Comparison of ENCODE assay signal across 18 cellular contexts in the genomic region with DNA sequence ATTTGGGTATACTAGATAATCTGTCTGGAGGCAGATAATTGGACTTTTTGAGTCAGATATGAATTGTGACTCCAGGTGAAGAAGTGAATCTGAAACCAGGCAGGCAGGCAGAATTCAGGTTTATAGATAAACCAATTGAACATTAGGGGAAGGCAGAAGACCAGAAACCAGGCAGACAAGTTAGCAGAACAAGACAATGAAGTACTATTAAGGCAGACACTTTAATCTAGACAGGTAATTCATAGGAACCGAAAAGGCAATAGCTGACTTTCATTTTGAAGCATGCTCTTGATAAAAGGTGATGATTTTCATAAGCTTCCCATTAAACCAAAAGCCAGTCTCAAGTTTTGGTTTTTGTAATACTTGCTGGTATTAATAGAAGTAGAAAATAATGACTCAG. TPM values are rescaled to one million over a fixed set of nuclear protein-coding genes. Genes with fewer than 3 reads are reported as not detected.
"Had no signal": no experiment of that assay in that cellular context is flagged by ENCODE, and none has a peak within 500 bp of the region (broad histone marks: within the 10 kb centered on the region; RNA-seq: fewer than 3 reads in every experiment).

No MANE protein-coding gene starts in this region.

- H3K27ac Mint-ChIP-seq: effector memory CD8-positive, alpha-beta T cell; naive B cell; nephron; progenitor cell of endocrine pancreas; stimulated activated naive B cell treated with anti-CD40 and anti-IgM and Interleukin-4, amounts not matched to agents 10 μg/mL and 1 μg/mL and 100 μg/mL, for 72 hours had no signal

- DNase-seq: effector memory CD8-positive, alpha-beta T cell; gastrocnemius medialis; heart right ventricle; hypothalamus; kidney glomerular epithelial cell; mesendoderm; naive B cell; occipital lobe; pancreas; right cardiac atrium; stimulated activated CD4-positive, alpha-beta T cell treated with anti-CD3 and anti-CD28 coated beads, Interleukin-4, amount 100 ng/mL, for 1 hour; stimulated activated naive B cell treated with anti-CD40 and anti-IgM and Interleukin-4, amounts not matched to agents 10 μg/mL and 1 μg/mL and 100 μg/mL, for 72 hours; trophoblast cell had no signal

- H3K27me3 Mint-ChIP-seq: effector memory CD8-positive, alpha-beta T cell had no signal

- H3K4me1 Mint-ChIP-seq: naive B cell; nephron; stimulated activated naive B cell treated with anti-CD40 and anti-IgM and Interleukin-4, amounts not matched to agents 10 μg/mL and 1 μg/mL and 100 μg/mL, for 72 hours had no signal

- H3K9me3 Mint-ChIP-seq: effector memory CD8-positive, alpha-beta T cell; nephron had no signal

- H3K36me3 Mint-ChIP-seq: naive B cell; stimulated activated naive B cell treated with anti-CD40 and anti-IgM and Interleukin-4, amounts not matched to agents 10 μg/mL and 1 μg/mL and 100 μg/mL, for 72 hours had no signal

- ATAC-seq: effector memory CD8-positive, alpha-beta T cell; gastrocnemius medialis; heart right ventricle; pancreas; right cardiac atrium; stimulated activated naive B cell treated with anti-CD40 and anti-IgM and Interleukin-4, amounts not matched to agents 10 μg/mL and 1 μg/mL and 100 μg/mL, for 72 hours had no signal

- H3K4me3 Mint-ChIP-seq: effector memory CD8-positive, alpha-beta T cell; naive B cell; nephron; stimulated activated naive B cell treated with anti-CD40 and anti-IgM and Interleukin-4, amounts not matched to agents 10 μg/mL and 1 μg/mL and 100 μg/mL, for 72 hours had no signal

RNA-seq across cellular contexts. Expression of a gene that starts 19.3 kb away (rescaled TPM):
- total RNA-seq: fibroblast of villous mesenchyme, gastrocnemius medialis, heart right ventricle, lung microvascular endothelial cell, right cardiac atrium, smooth muscle cell had no signal
